In the genomic region with DNA sequence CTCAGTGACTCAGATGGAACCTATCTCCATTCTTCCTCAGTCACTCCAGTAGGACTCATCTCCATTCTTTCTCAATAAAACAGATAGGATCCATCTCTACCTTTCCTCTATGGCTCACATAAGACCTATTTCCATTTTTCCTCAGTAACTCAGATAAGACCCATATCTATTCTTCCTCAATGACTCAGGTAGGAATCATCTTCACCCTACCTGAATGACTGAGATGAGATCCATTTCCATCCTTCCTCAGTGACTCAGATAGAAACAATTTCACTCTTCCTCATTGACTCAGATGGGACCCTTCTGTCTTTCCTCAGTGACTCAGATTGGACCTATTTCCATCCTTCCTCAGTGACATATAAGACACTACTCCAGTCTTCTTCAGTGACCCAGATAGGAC, we compare ENCODE assay signal across 18 cellular contexts.
DNase-seq lines count a peak whose midpoint lies in the region; ATAC-seq and TF ChIP-seq lines count a peak whose summit lies in the region.
"Had no signal": no experiment of that assay in that cellular context is flagged by ENCODE, and none has a peak within 500 bp of the region (broad histone marks: within the 10 kb centered on the region; RNA-seq: fewer than 3 reads in every experiment).

No MANE protein-coding gene starts in this region.

- H4K20me1 ChIP-seq in PC-3 (ENCODE audit: low read length): no peaks in the 10 kb centered on the region

- H3K4me3 ChIP-seq in PC-3 (ENCODE audit: low read length): no peak overlapping the region
- no peak overlapping the region for H3K4me3 ChIP-seq in epithelial cell of esophagus (ENCODE audit: low read length)
- H3K4me3 ChIP-seq: GM12878 had no signal

- H3K4me1 ChIP-seq in PC-3 (ENCODE audit: insufficient read depth, low read length): no peaks in the 10 kb centered on the region
- H3K4me1 ChIP-seq: BE2C had no signal

- no peaks in the 10 kb centered on the region for H3K36me3 ChIP-seq in PC-3 (ENCODE audit: low read depth, low read length)
- H3K36me3 ChIP-seq: BE2C had no signal

- POLR2A ChIA-PET in PC-3 (lab: Charles Lee; ENCODE audit: unreplicated experiment): no interaction called here

- no peaks in the 10 kb centered on the region for H3K27me3 ChIP-seq in PC-3 (ENCODE audit: low read length)
- H3K27me3 ChIP-seq: BE2C had no signal

- no peak overlapping the region for H3K4me2 ChIP-seq in PC-3 (ENCODE audit: low read length)

- peak; percentile 24 to 55 for ATAC-seq in activated T-cell treated with anti-CD3 and anti-CD28 coated beads, Interleukin-2, amount 50 U/mL, for 72 hours (replicated peaks in 1 of 2)
- ATAC-seq in PC-3: no peak
- ATAC-seq: GM12878 had no signal

- no peak for TF ChIP-seq CTCF in PC-3 (conservative IDR thresholded peaks at IDR 0.05; ENCODE audit: low read depth, low read length)
- no peak for TF ChIP-seq CTCF in epithelial cell of esophagus (IDR thresholded peaks at IDR 0.05; ENCODE audit: insufficient read depth, low read depth, low read length, missing control alignments)

- no peak overlapping the region for H3K27ac ChIP-seq in PC-3 (ENCODE audit: low read length)

- H3K36me3 Mint-ChIP-seq in activated T-cell treated with anti-CD3 and anti-CD28 coated beads, Interleukin-2, amount 50 U/mL, for 72 hours (ENCODE audit: insufficient read depth in 2 of 2): peaks cover 0 to 4% of the 10 kb centered on the region in 2 donors
- H3K36me3 Mint-ChIP-seq: CD4-positive, CD25-positive, alpha-beta regulatory T cell; CD8-positive, alpha-beta memory T cell had no signal

- H3K27ac Mint-ChIP-seq in activated T-cell treated with anti-CD3 and anti-CD28 coated beads, Interleukin-2, amount 50 U/mL, for 72 hours: no peak overlapping the region
- H3K27ac Mint-ChIP-seq: CD4-positive, CD25-positive, alpha-beta regulatory T cell; CD8-positive, alpha-beta memory T cell; H9 had no signal

- no peak overlapping the region for H3K9ac ChIP-seq in PC-3 (ENCODE audit: low read length)

- DNase-seq in activated T-cell treated with anti-CD3 and anti-CD28 coated beads, Interleukin-2, amount 50 U/mL, for 72 hours: no peak
- no peak for DNase-seq in activated T-cell treated with anti-CD3 and anti-CD28 coated beads, Interleukin-2, amount 50 U/mL, for 48 hours
- DNase-seq in PC-3 (peak; percentile 57), epithelial cell of esophagus (ENCODE audit: low read depth) (peak; percentile 16), A172 (ENCODE audit: low spot score) (no peak), GM19238 (ENCODE audit: insufficient read length, low spot score) (no peak)
- DNase-seq: ACHN; BE2C; C1 segment of cervical spinal cord; CD4-positive, CD25-positive, alpha-beta regulatory T cell; CD8-positive, alpha-beta memory T cell; COR-L47; DMS 273 treated with DMSO at 0.1 percent for 48 hours; DMS53; DND-41; EL; H9 had no signal

- CTCF ChIA-PET in PC-3 (lab: Charles Lee): no interaction called here

- peaks cover 7% of the 10 kb centered on the region for H3K4me1 Mint-ChIP-seq in activated T-cell treated with anti-CD3 and anti-CD28 coated beads, Interleukin-2, amount 50 U/mL, for 72 hours (ENCODE audit: low read depth)
- H3K4me1 Mint-ChIP-seq: CD4-positive, CD25-positive, alpha-beta regulatory T cell; CD8-positive, alpha-beta memory T cell; H9 had no signal

- BruUV-seq in PC-3 (replicated peaks; lab: Mats Ljungman, UMichigan): no TSS peak

- no peak overlapping the region for H3K4me3 Mint-ChIP-seq in activated T-cell treated with anti-CD3 and anti-CD28 coated beads, Interleukin-2, amount 50 U/mL, for 72 hours
- H3K4me3 Mint-ChIP-seq: CD4-positive, CD25-positive, alpha-beta regulatory T cell; CD8-positive, alpha-beta memory T cell; H9 had no signal

- no peak overlapping the region for H2AFZ ChIP-seq in PC-3 (ENCODE audit: low read length)

- H3K9me3 ChIP-seq in PC-3 (ENCODE audit: low read length): no peaks in the 10 kb centered on the region
- H3K9me3 ChIP-seq: BE2C had no signal

- no peaks in the 10 kb centered on the region for H3F3A ChIP-seq in PC-3 (ENCODE audit: low read length, unreplicated experiment)

- peaks cover 4 to 13% of the 10 kb centered on the region in 2 donors for H3K9me3 Mint-ChIP-seq in activated T-cell treated with anti-CD3 and anti-CD28 coated beads, Interleukin-2, amount 50 U/mL, for 72 hours

- H3K79me2 ChIP-seq in PC-3 (ENCODE audit: low read length): no peaks in the 10 kb centered on the region

- intact Hi-C loops in PC-3 (cut with micrococcal nuclease): no loop called here

- 0 out of 2 replicates have a peak, but pooled peaks cover 5% of the 10 kb centered on the region for H3K9me2 ChIP-seq in PC-3 (replicated peaks; ENCODE audit: low read length)

- H3K27me3 Mint-ChIP-seq in activated T-cell treated with anti-CD3 and anti-CD28 coated beads, Interleukin-2, amount 50 U/mL, for 72 hours (ENCODE audit: low read depth): peaks cover 1% of the 10 kb centered on the region
- H3K27me3 Mint-ChIP-seq: CD4-positive, CD25-positive, alpha-beta regulatory T cell; CD8-positive, alpha-beta memory T cell had no signal

Comparison
In these comparisons a context has a peak if more than half of its experiments do, and no peak if none do; other contexts are left out.
1. DNase-seq: peak in PC-3 (single experiment) and epithelial cell of esophagus (single experiment); none in activated T-cell treated with anti-CD3 and anti-CD28 coated beads, Interleukin-2, amount 50 U/mL, for 72 hours (0 of 2), activated T-cell treated with anti-CD3 and anti-CD28 coated beads, Interleukin-2, amount 50 U/mL, for 48 hours (0 of 2), A172 (single experiment) and GM19238 (single experiment).